28 cellular contexts compared by ENCODE assay signal in genomic region chr6:15606347-15606746, GRCh38.
"Had no signal": no experiment of that assay in that cellular context is flagged by ENCODE, and none has a peak within 500 bp of the region (broad histone marks: within the 10 kb centered on the region; RNA-seq: fewer than 3 reads in every experiment).

No MANE protein-coding gene starts in this region.

- H3K27me3 ChIP-seq: ascending aorta, cardiac muscle cell had no signal

- H3K4me3 ChIP-seq: ascending aorta, cardiac muscle cell had no signal

- DNase-seq: activated CD4-positive, alpha-beta memory T cell treated with anti-CD3 and anti-CD28 coated beads, Interleukin-2, amount 10 ng/mL, durations not matched to agents 7 days and 5 days; activated CD4-positive, alpha-beta T cell treated with anti-CD3 and anti-CD28 coated beads for 1 hour; activated CD4-positive, alpha-beta T cell treated with anti-CD3 and anti-CD28 coated beads for 36 hours; activated CD4-positive, alpha-beta T cell treated with anti-CD3 and anti-CD28 coated beads for 48 hours; activated CD4-positive, alpha-beta T cell treated with anti-CD3 and anti-CD28 coated beads, Interleukin-2, amount 10 ng/mL, durations not matched to agents 7 days and 5 days; activated CD4-positive, alpha-beta T cell treated with anti-CD3 and anti-CD28 coated beads, Interleukin-2, amount 50 U/mL, for 48 hours; activated CD4-positive, CD25-positive, alpha-beta regulatory T cell; activated CD8-positive, alpha-beta memory T cell treated with anti-CD3 and anti-CD28 coated beads for 24 hours; activated CD8-positive, alpha-beta memory T cell treated with anti-CD3 and anti-CD28 coated beads, Interleukin-2, amount 10 ng/mL, durations not matched to agents 7 days and 5 days; activated CD8-positive, alpha-beta memory T cell treated with anti-CD3 and anti-CD28 coated beads, Interleukin-2, amount 50 U/mL, for 48 hours; activated CD8-positive, alpha-beta T cell treated with anti-CD3 and anti-CD28 coated beads, Interleukin-2, amount 10 ng/mL, durations not matched to agents 7 days and 5 days; activated effector memory CD4-positive, alpha-beta T cell treated with Interleukin-2 at 50 U/mL for 16 hours; activated gamma-delta T cell; activated naive CD4-positive, alpha-beta T cell treated with anti-CD3 and anti-CD28 coated beads, Interleukin-2, amount 10 ng/mL, durations not matched to agents 7 days and 5 days; activated naive CD4-positive, alpha-beta T cell treated with Interleukin-2 at 50 U/mL for 16 hours; activated naive CD8-positive, alpha-beta T cell treated with anti-CD3 and anti-CD28 coated beads, Interleukin-2, amount 10 ng/mL, durations not matched to agents 7 days and 5 days; activated naive CD8-positive, alpha-beta T cell treated with anti-CD3 and anti-CD28 coated beads, Interleukin-2, amount 50 U/mL, for 24 hours; activated T-cell treated with anti-CD3 and anti-CD28 coated beads, Interleukin-2, amount 50 U/mL, for 24 hours; activated T-cell treated with anti-CD3 and anti-CD28 coated beads, Interleukin-2, amount 50 U/mL, for 48 hours; amygdala; anterior cingulate cortex; cerebellar nuclear complex; T-helper 1 cell; T-helper 2 cell; T-helper 9 cell; WERI-Rb-1 had no signal

- H3K4me1 ChIP-seq: ascending aorta had no signal

- H3K27ac ChIP-seq: ascending aorta, cardiac muscle cell, WERI-Rb-1 had no signal

- H3K9me3 ChIP-seq: ascending aorta had no signal
